21 cellular contexts compared by ENCODE assay signal in the genomic region with DNA sequence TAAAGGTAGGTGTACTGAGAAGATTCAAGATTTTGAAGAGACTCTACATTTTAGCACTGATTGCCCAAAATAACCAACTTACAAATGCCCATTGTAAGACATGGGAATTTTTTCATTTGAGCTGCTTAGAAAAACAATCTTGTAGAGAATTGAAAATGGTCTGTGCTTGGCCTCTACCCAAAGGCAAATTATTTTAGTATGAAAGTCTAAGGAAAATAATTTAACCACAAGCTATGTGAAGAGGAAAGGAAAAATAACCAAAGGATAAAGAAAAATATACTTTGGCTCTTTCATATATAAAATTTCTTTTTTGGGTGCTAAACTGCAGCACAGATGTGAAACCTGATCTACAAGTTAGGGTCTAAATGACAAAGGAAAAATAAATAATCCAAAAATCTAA.
"Had no signal": no experiment of that assay in that cellular context is flagged by ENCODE, and none has a peak within 500 bp of the region (broad histone marks: within the 10 kb centered on the region; RNA-seq: fewer than 3 reads in every experiment).

No MANE protein-coding gene starts in this region.

- H3K36me3 ChIP-seq: brain microvascular endothelial cell, prostate gland, SJSA1, upper lobe of right lung had no signal

- DNase-seq: activated CD4-positive, alpha-beta T cell treated with anti-CD3 and anti-CD28 coated beads for 1 hour; activated CD4-positive, alpha-beta T cell treated with anti-CD3 and anti-CD28 coated beads, Interleukin-2, amount 50 U/mL, for 4 hours; activated naive CD4-positive, alpha-beta T cell treated with anti-CD3 and anti-CD28 coated beads, Interleukin-2, amount 10 ng/mL, durations not matched to agents 7 days and 5 days; brain microvascular endothelial cell; dorsolateral prefrontal cortex; endodermal cell; foreskin fibroblast; kidney glomerular epithelial cell; left ventricle myocardium superior; mesendoderm; right cardiac atrium; small intestine; stimulated activated CD4-positive, alpha-beta T cell treated with anti-CD3 and anti-CD28 coated beads, Interleukin-4, amount 100 ng/mL, for 4 hours; stimulated activated CD8-positive, alpha-beta memory T cell treated with anti-CD3 and anti-CD28 coated beads, Interleukin-4, amount 100 ng/mL, for 48 hours; stimulated activated naive CD4-positive, alpha-beta T cell treated with Interleukin-2 at 50 U/mL for 16 hours; T-helper 1 cell; T1000; upper lobe of right lung had no signal

- ATAC-seq: left ventricle myocardium superior; natural killer cell treated with Interleukin-12 subunit alpha and Interleukin-12 subunit beta and Interleukin-15 and Interleukin-18, amount 100 ng/mL, for 72 hours; right cardiac atrium; upper lobe of right lung had no signal

- H3K4me3 ChIP-seq: dorsolateral prefrontal cortex, prostate gland, SJSA1, upper lobe of right lung had no signal

- H3K27me3 ChIP-seq: brain microvascular endothelial cell, dorsolateral prefrontal cortex, SJSA1, upper lobe of right lung had no signal

- H3K4me1 ChIP-seq: prostate gland had no signal

- H3K27ac ChIP-seq: brain microvascular endothelial cell, prostate gland, SJSA1, upper lobe of right lung had no signal

- H3K9me3 ChIP-seq: prostate gland, SJSA1, upper lobe of right lung had no signal
